14 cellular contexts compared by ENCODE assay signal in genomic region chr2:6310186-6310909, GRCh38.
DNase-seq lines count a peak whose midpoint lies in the region; ATAC-seq, FAIRE-seq and TF ChIP-seq lines count a peak whose summit lies in the region.
"Had no signal": no experiment of that assay in that cellular context is flagged by ENCODE, and none has a peak within 500 bp of the region (broad histone marks: within the 10 kb centered on the region; RNA-seq: fewer than 3 reads in every experiment).

No MANE protein-coding gene starts in this region.

- H3K4me1 ChIP-seq in kidney (ENCODE audit: control insufficient read depth in 1 of 2, insufficient read depth in 1 of 2, low read depth in 1 of 2, low read length in 2 of 2) (no peaks in the 10 kb centered on the region), sigmoid colon (no peaks in the 10 kb centered on the region)
- H3K4me1 ChIP-seq: transverse colon had no signal

- WGBS in sigmoid colon, 2 donors, result 9 to 21% methylated on average over 11 of the region's 11 CpGs

- H3K36me3 Mint-ChIP-seq in type B pancreatic cell, result no peaks in the 10 kb centered on the region

- no peaks in the 10 kb centered on the region for H3K27me3 Mint-ChIP-seq in type B pancreatic cell

- no peak for TF ChIP-seq POLR2A in sigmoid colon (IDR thresholded peaks at IDR 0.05)

- intact Hi-C loops in kidney (cut with DNase I) (no loop called here), sigmoid colon (cut with DNase I) (no loop called here)

- no peak overlapping the region for H3K4me3 Mint-ChIP-seq in type B pancreatic cell
- H3K4me3 Mint-ChIP-seq: activated T-cell treated with anti-CD3 and anti-CD28 coated beads, Interleukin-2, amount 50 U/mL, for 72 hours; GM23338; naive thymus-derived CD4-positive, alpha-beta T cell had no signal

- peak; percentile 73 to 95 (median 89) for DNase-seq in NCI-H1417 (lab: John Stamatoyannopoulos, UW)
- DNase-seq in kidney, result peak; percentile 18
- DNase-seq in type B pancreatic cell (ENCODE audit: extremely low spot score, unreplicated experiment), result no peak
- DNase-seq in RPMI8226, result no peak
- no peak for DNase-seq in sigmoid colon
- no peak for DNase-seq in stimulated activated naive CD8-positive, alpha-beta T cell treated with anti-CD3 and anti-CD28 coated beads, Interleukin-15, Interleukin-2, amounts not matched to agents 100 U/mL and 50 U/mL, for 24 hours
- DNase-seq: activated T-cell treated with anti-CD3 and anti-CD28 coated beads, Interleukin-2, amount 50 U/mL, for 72 hours; naive thymus-derived CD4-positive, alpha-beta T cell; stimulated activated CD4-positive, alpha-beta T cell treated with anti-CD3 and anti-CD28 coated beads, Interleukin-2, amount 100 ng/mL, for 48 hours; transverse colon had no signal

- peaks cover 27% of the 10 kb centered on the region for H3K4me1 Mint-ChIP-seq in type B pancreatic cell (ENCODE audit: unreplicated experiment)
- H3K4me1 Mint-ChIP-seq: GM23338; naive thymus-derived CD4-positive, alpha-beta T cell had no signal

- TF ChIP-seq CTCF in kidney (IDR thresholded peaks at IDR 0.05; ENCODE audit: borderline replicate concordance, extremely low read depth, insufficient read depth), result no peak
- TF ChIP-seq CTCF in type B pancreatic cell (conservative IDR thresholded peaks at IDR 0.05), result no peak
- TF ChIP-seq CTCF in sigmoid colon (IDR thresholded peaks at IDR 0.05), result no peak

- no peaks in the 10 kb centered on the region for H3K27me3 ChIP-seq in sigmoid colon
- H3K27me3 ChIP-seq: transverse colon had no signal

- H3K9me3 ChIP-seq in kidney (ENCODE audit: control insufficient read depth in 1 of 2, low read length in 2 of 2) (no peaks in the 10 kb centered on the region), sigmoid colon (no peaks in the 10 kb centered on the region)
- H3K9me3 ChIP-seq: transverse colon had no signal

- TF ChIP-seq EP300 in sigmoid colon (IDR thresholded peaks at IDR 0.05), result no peak

- H3K4me3 ChIP-seq in kidney (ENCODE audit: low read length in 2 of 2), result no peak overlapping the region
- no peak overlapping the region for H3K4me3 ChIP-seq in sigmoid colon
- H3K4me3 ChIP-seq: GM23338, transverse colon had no signal

- H3K9ac ChIP-seq in kidney (ENCODE audit: low read length in 2 of 2), result no peak overlapping the region

- no peaks in the 10 kb centered on the region for H3K36me3 ChIP-seq in kidney (ENCODE audit: control insufficient read depth in 1 of 2, insufficient read depth in 2 of 2, low read length in 2 of 2)
- H3K36me3 ChIP-seq in sigmoid colon, result no peaks in the 10 kb centered on the region
- H3K36me3 ChIP-seq: transverse colon had no signal

- H3K9me3 Mint-ChIP-seq in type B pancreatic cell, result peaks cover 3% of the 10 kb centered on the region
- H3K9me3 Mint-ChIP-seq: activated T-cell treated with anti-CD3 and anti-CD28 coated beads, Interleukin-2, amount 50 U/mL, for 72 hours had no signal

- no peak overlapping the region for H3K27ac ChIP-seq in kidney (ENCODE audit: low read depth in 2 of 2, low read length in 2 of 2)
- H3K27ac ChIP-seq in sigmoid colon, result no peak overlapping the region
- H3K27ac ChIP-seq: transverse colon had no signal

- FAIRE-seq in kidney (lab: Jason Lieb, UNC), result no peak
- FAIRE-seq: colon had no signal

- no peak overlapping the region for H3K27ac Mint-ChIP-seq in type B pancreatic cell
- H3K27ac Mint-ChIP-seq: activated T-cell treated with anti-CD3 and anti-CD28 coated beads, Interleukin-2, amount 50 U/mL, for 72 hours; GM23338; naive thymus-derived CD4-positive, alpha-beta T cell had no signal

- peak; percentile 24 for ATAC-seq in GM18867 (IDR thresholded peaks at IDR 0.05; ENCODE audit: unreplicated experiment)
- ATAC-seq in HG02623 (IDR thresholded peaks at IDR 0.05; ENCODE audit: unreplicated experiment), result peak; percentile 15
- ATAC-seq in stimulated activated naive CD8-positive, alpha-beta T cell treated with anti-CD3 and anti-CD28 coated beads, Interleukin-15, Interleukin-2, amounts not matched to agents 100 U/mL and 50 U/mL, for 24 hours, result no peak
- ATAC-seq: activated T-cell treated with anti-CD3 and anti-CD28 coated beads, Interleukin-2, amount 50 U/mL, for 72 hours; GM23338; naive thymus-derived CD4-positive, alpha-beta T cell had no signal

Comparison
In these comparisons a context has a peak if more than half of its experiments do, and no peak if none do; other contexts are left out.
1. DNase-seq: peak in NCI-H1417 (3 of 3) and kidney (single experiment); none in type B pancreatic cell (single experiment), RPMI8226 (single experiment), sigmoid colon (single experiment) and stimulated activated naive CD8-positive, alpha-beta T cell treated with anti-CD3 and anti-CD28 coated beads, Interleukin-15, Interleukin-2, amounts not matched to agents 100 U/mL and 50 U/mL, for 24 hours (single experiment).